2 cellular contexts compared by ENCODE assay signal in the genomic region with DNA sequence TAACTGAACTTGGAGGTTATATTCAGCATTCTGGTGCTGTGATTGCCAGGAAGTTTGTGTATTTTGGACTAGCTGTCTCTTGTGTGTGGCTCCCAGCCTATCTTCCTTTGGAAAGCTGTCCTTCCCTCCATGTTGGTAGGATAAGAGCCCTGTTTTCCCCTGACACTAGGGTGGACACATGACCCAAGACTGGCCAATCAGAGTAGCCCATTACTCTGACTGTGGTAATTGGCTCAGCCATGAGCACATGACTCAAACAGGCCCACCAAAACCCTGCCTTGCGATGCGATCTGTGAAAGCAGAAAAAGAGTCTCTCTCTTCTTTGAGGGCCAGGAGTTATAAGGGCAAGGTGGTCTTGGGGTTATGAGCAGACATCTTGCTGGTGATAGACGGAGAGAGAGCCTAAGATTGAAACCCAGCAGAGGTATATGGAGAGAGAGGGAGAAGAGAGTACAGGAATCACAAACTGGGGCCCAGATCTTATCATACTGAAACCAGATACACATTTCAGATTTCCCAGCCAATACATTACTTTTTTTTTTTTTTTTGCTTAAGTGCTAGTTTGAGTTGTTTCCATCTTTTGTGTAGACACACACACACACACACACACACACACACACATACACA.
TF ChIP-seq lines count a peak whose summit lies in the region.

No MANE protein-coding gene starts in this region.

TF ChIP-seq in A549, 52 proteins besides CTCF, POLR2A, EP300 and RAD21:
- TF ChIP-seq, protein P1, sequence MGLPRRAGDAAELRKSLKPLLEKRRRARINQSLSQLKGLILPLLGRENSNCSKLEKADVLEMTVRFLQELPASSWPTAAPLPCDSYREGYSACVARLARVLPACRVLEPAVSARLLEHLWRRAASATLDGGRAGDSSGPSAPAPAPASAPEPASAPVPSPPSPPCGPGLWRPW (IDR thresholded peaks at IDR 0.05) = no peak
- TF ChIP-seq, protein P2, sequence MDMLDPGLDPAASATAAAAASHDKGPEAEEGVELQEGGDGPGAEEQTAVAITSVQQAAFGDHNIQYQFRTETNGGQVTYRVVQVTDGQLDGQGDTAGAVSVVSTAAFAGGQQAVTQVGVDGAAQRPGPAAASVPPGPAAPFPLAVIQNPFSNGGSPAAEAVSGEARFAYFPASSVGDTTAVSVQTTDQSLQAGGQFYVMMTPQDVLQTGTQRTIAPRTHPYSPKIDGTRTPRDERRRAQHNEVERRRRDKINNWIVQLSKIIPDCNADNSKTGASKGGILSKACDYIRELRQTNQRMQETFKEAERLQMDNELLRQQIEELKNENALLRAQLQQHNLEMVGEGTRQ (IDR thresholded peaks at IDR 0.05) = peak; percentile 45; the same call in 1 of the 2 replicates
- TF ChIP-seq ZSCAN20 (CRISPR knock-in tag; IDR thresholded peaks at IDR 0.05) = no peak

TF ChIP-seq in H1, 55 proteins besides CTCF, POLR2A, EP300 and RAD21 (continued from another document):
- TF ChIP-seq, protein P2 (IDR thresholded peaks at IDR 0.05; ENCODE audit: low read length) = peak; percentile 19; the same call in 1 of the 2 replicates
- TF ChIP-seq TEAD4 (IDR thresholded peaks at IDR 0.05; ENCODE audit: low read depth, low read length) = no peak
